26 cellular contexts compared by ENCODE assay signal in genomic region chr7:86207740-86208139, GRCh38.
DNase-seq lines count a peak whose midpoint lies in the region; ATAC-seq, FAIRE-seq and TF ChIP-seq lines count a peak whose summit lies in the region.
"Had no signal": no experiment of that assay in that cellular context is flagged by ENCODE, and none has a peak within 500 bp of the region (broad histone marks: within the 10 kb centered on the region; RNA-seq: fewer than 3 reads in every experiment).

No MANE protein-coding gene starts in this region.

- no peak overlapping the region for H3K4me3 ChIP-seq in kidney (ENCODE audit: low read length in 2 of 2)
- H3K4me3 ChIP-seq: A549; BLaER1 treated with 17β-estradiol and CSF1 and Interleukin-3, amounts not matched to agents 10 nM and 100 nM; GM23248 had no signal

- intact Hi-C loops in kidney (cut with DNase I), result no loop called here

- no peak overlapping the region for H3K27ac Mint-ChIP-seq in stimulated activated naive CD8-positive, alpha-beta T cell treated with anti-CD3 and anti-CD28 coated beads, Interleukin-15, amount 100 ng/mL, for 72 hours
- H3K27ac Mint-ChIP-seq: CD14-positive monocyte; CD4-positive, alpha-beta T cell; CD8-positive, alpha-beta memory T cell had no signal

- FAIRE-seq in kidney (lab: Jason Lieb, UNC) (no peak), urothelium cell line (lab: Jason Lieb, UNC) (peak; percentile 13)
- FAIRE-seq: A549, D721Med, GM12891, GM18507, H1 had no signal

- peak; percentile 28 for ATAC-seq in stimulated activated naive CD8-positive, alpha-beta T cell treated with anti-CD3 and anti-CD28 coated beads, Interleukin-15, amount 100 ng/mL, for 72 hours
- no peak for ATAC-seq in stimulated activated naive CD8-positive, alpha-beta T cell treated with anti-CD3 and anti-CD28 coated beads, Interleukin-15, Interleukin-2, amounts not matched to agents 100 U/mL and 50 U/mL, for 24 hours
- no peak for ATAC-seq in GM21723 (IDR thresholded peaks at IDR 0.05; ENCODE audit: unreplicated experiment)
- ATAC-seq: A549 had no signal

- DNase-seq in stimulated activated naive CD8-positive, alpha-beta T cell treated with anti-CD3 and anti-CD28 coated beads, Interleukin-15, amount 100 ng/mL, for 72 hours, result no peak
- no peak for DNase-seq in stimulated activated naive CD8-positive, alpha-beta T cell treated with anti-CD3 and anti-CD28 coated beads, Interleukin-15, Interleukin-2, amounts not matched to agents 100 U/mL and 50 U/mL, for 24 hours
- DNase-seq in kidney (peak; percentile 29), urothelium cell line (ENCODE audit: low spot score) (no peak), amniotic stem cell (lab: John Stamatoyannopoulos, UW) (no peak), caudate nucleus (lab: John Stamatoyannopoulos, UW) (no peak)
- DNase-seq: 8988T; ACHN; AML-193; BE2C; CD4-positive, alpha-beta T cell; CD8-positive, alpha-beta memory T cell; DMS 273 treated with DMSO at 0.1 percent for 48 hours; DMS79; GF-D8; GM23248; H7; HCEC 1CT had no signal

- H3K9ac ChIP-seq in kidney (ENCODE audit: low read length in 2 of 2), result no peak overlapping the region
- H3K9ac ChIP-seq: BLaER1 treated with 17β-estradiol and CSF1 and Interleukin-3, amounts not matched to agents 10 nM and 100 nM; GM23248 had no signal

- no peaks in the 10 kb centered on the region for H3K9me3 Mint-ChIP-seq in stimulated activated naive CD8-positive, alpha-beta T cell treated with anti-CD3 and anti-CD28 coated beads, Interleukin-15, amount 100 ng/mL, for 72 hours
- H3K9me3 Mint-ChIP-seq: CD4-positive, alpha-beta T cell had no signal

- H3K36me3 ChIP-seq in kidney (ENCODE audit: control insufficient read depth in 1 of 2, insufficient read depth in 2 of 2, low read length in 2 of 2), result no peaks in the 10 kb centered on the region
- H3K36me3 ChIP-seq: BE2C; BLaER1 treated with 17β-estradiol and CSF1 and Interleukin-3, amounts not matched to agents 10 nM and 100 nM had no signal

- TF ChIP-seq CTCF in kidney (IDR thresholded peaks at IDR 0.05; ENCODE audit: borderline replicate concordance, extremely low read depth, insufficient read depth), result no peak

- no peaks in the 10 kb centered on the region for H3K4me1 Mint-ChIP-seq in stimulated activated naive CD8-positive, alpha-beta T cell treated with anti-CD3 and anti-CD28 coated beads, Interleukin-15, amount 100 ng/mL, for 72 hours
- H3K4me1 Mint-ChIP-seq: CD14-positive monocyte; CD8-positive, alpha-beta memory T cell had no signal

- no peaks in the 10 kb centered on the region for H3K4me1 ChIP-seq in kidney (ENCODE audit: control insufficient read depth in 1 of 2, insufficient read depth in 1 of 2, low read depth in 1 of 2, low read length in 2 of 2)
- H3K4me1 ChIP-seq: A549; BE2C; BLaER1 treated with 17β-estradiol and CSF1 and Interleukin-3, amounts not matched to agents 10 nM and 100 nM had no signal

- no peak overlapping the region for H3K4me3 Mint-ChIP-seq in stimulated activated naive CD8-positive, alpha-beta T cell treated with anti-CD3 and anti-CD28 coated beads, Interleukin-15, amount 100 ng/mL, for 72 hours
- H3K4me3 Mint-ChIP-seq: CD14-positive monocyte; CD4-positive, alpha-beta T cell; CD8-positive, alpha-beta memory T cell had no signal

- H3K27ac ChIP-seq in kidney (ENCODE audit: low read depth in 2 of 2, low read length in 2 of 2) (no peak overlapping the region), caudate nucleus (ENCODE audit: low read depth, low read length) (no peak overlapping the region)
- H3K27ac ChIP-seq: A549; BLaER1 treated with 17β-estradiol and CSF1 and Interleukin-3, amounts not matched to agents 10 nM and 100 nM; GM23248 had no signal

- H3K27me3 Mint-ChIP-seq in stimulated activated naive CD8-positive, alpha-beta T cell treated with anti-CD3 and anti-CD28 coated beads, Interleukin-15, amount 100 ng/mL, for 72 hours, result no peaks in the 10 kb centered on the region
- H3K27me3 Mint-ChIP-seq: CD4-positive, alpha-beta T cell; CD8-positive, alpha-beta memory T cell had no signal

- no peaks in the 10 kb centered on the region for H3K9me3 ChIP-seq in kidney (ENCODE audit: control insufficient read depth in 1 of 2, low read length in 2 of 2)
- H3K9me3 ChIP-seq: A549, BE2C had no signal
